Comparison of ENCODE assay signal across 8 cellular contexts in genomic region chr9:97220894-97221477, GRCh38.
DNase-seq lines count a peak whose midpoint lies in the region; ATAC-seq and TF ChIP-seq lines count a peak whose summit lies in the region.

No MANE protein-coding gene starts in this region.

- ATAC-seq in naive B cell (ENCODE audit: low read depth in 2 of 2): peak in 1 of 2 donors; percentile 20

- H3K9me3 ChIP-seq in GM23248 (ENCODE audit: low read depth): no peaks in the 10 kb centered on the region

- peak; percentile 58 for DNase-seq in ecto neural progenitor cell (ENCODE audit: low spot score)
- no peak for DNase-seq in naive B cell
- no peak for DNase-seq in NCI-H1092 treated with DMSO at 0.1 percent for 48 hours (lab: John Stamatoyannopoulos, UW)
- no peak for DNase-seq in stimulated activated CD4-positive, alpha-beta T cell treated with anti-CD3 and anti-CD28 coated beads, Interleukin-4, amount 100 ng/mL, for 24 hours
- DNase-seq in GM23248: no peak
- DNase-seq in epidermal melanocyte (ENCODE audit: insufficient read length, low spot score): no peak

- peak overlapping the region; percentile 68 to 94 (median 86) for H3K4me3 Mint-ChIP-seq in naive B cell

- H3K36me3 Mint-ChIP-seq in naive B cell: no peaks in the 10 kb centered on the region

- no peaks in the 10 kb centered on the region for H3K36me3 ChIP-seq in ACC112 (ENCODE audit: insufficient read depth, low read length)
- H3K36me3 ChIP-seq in KMS-11 (ENCODE audit: insufficient read depth): no peaks in the 10 kb centered on the region
- no peaks in the 10 kb centered on the region for H3K36me3 ChIP-seq in GM23248 (ENCODE audit: low read depth)

- no peaks in the 10 kb centered on the region for H3K9me3 Mint-ChIP-seq in naive B cell

- TF ChIP-seq CTCF in KMS-11 (conservative IDR thresholded peaks at IDR 0.05; ENCODE audit: low read depth, low read length): no peak

- no peak overlapping the region for H3K27ac Mint-ChIP-seq in naive B cell

- H3K9ac ChIP-seq in KMS-11 (peak overlapping the region; percentile 46; the same call in 1 of the 2 replicates), GM23248 (no peak overlapping the region)

- H3K4me3 ChIP-seq in ACC112 (ENCODE audit: low read depth, low read length): peak overlapping the region; percentile 38
- H3K4me3 ChIP-seq in KMS-11 (IDR thresholded peaks at IDR 0.05; ENCODE audit: insufficient read depth, low read depth, low read length): no peak overlapping the region
- H3K4me3 ChIP-seq in GM23248: no peak overlapping the region

- in situ Hi-C loops in GM23248 (cut with MboI): no loop called here

- H3K9me2 ChIP-seq in GM23248 (ENCODE audit: insufficient read depth): no peaks in the 10 kb centered on the region

- H3F3A ChIP-seq in GM23248 (ENCODE audit: insufficient read depth): no peaks in the 10 kb centered on the region

- H3K27me3 ChIP-seq in ACC112 (ENCODE audit: insufficient read depth, low read length) (peaks cover 40% of the 10 kb centered on the region), KMS-11 (ENCODE audit: insufficient read depth, low read depth) (no peaks in the 10 kb centered on the region), GM23248 (replicated peaks; ENCODE audit: insufficient read depth) (peaks cover 63% of the 10 kb centered on the region)

- H3K4me1 ChIP-seq in ACC112 (ENCODE audit: control insufficient read depth, insufficient read depth, low read length, unreplicated experiment): no peaks in the 10 kb centered on the region
- peaks cover 7% of the 10 kb centered on the region for H3K4me1 ChIP-seq in KMS-11 (ENCODE audit: low read depth, poor library complexity, severe bottlenecking)
- no peaks in the 10 kb centered on the region for H3K4me1 ChIP-seq in GM23248 (ENCODE audit: insufficient read depth)

- H2AFZ ChIP-seq in ACC112 (ENCODE audit: low read length, unreplicated experiment) (no peak overlapping the region), KMS-11 (ENCODE audit: low read depth) (peak overlapping the region; percentile 93), GM23248 (no peak overlapping the region)

- 11 to 15% methylated on average over 34 to 40 of the region's 44 CpGs for WGBS in GM23248 (ENCODE audit: low coverage in 1 of 2, low lambda C conversion rate in 2 of 2, missing lambda C conversion rate in 2 of 2), 2 experiments

- H3K4me2 ChIP-seq in KMS-11 (peak overlapping the region; percentile 93), GM23248 (ENCODE audit: unreplicated experiment) (no peak overlapping the region)

- H4K20me1 ChIP-seq in KMS-11 (ENCODE audit: insufficient read depth): no peaks in the 10 kb centered on the region
- no peaks in the 10 kb centered on the region for H4K20me1 ChIP-seq in GM23248 (ENCODE audit: insufficient read depth)

- H3K79me2 ChIP-seq in ACC112 (ENCODE audit: control insufficient read depth, insufficient read depth, low read length, unreplicated experiment): no peaks in the 10 kb centered on the region
- H3K79me2 ChIP-seq in KMS-11 (ENCODE audit: insufficient read depth, low read depth): no peaks in the 10 kb centered on the region
- no peaks in the 10 kb centered on the region for H3K79me2 ChIP-seq in GM23248 (ENCODE audit: insufficient read depth)

- peaks cover 5 to 9% (median 7%) of the 10 kb centered on the region in 3 donors for H3K4me1 Mint-ChIP-seq in naive B cell

- H3K27me3 Mint-ChIP-seq in naive B cell: peaks cover 22 to 74% (median 71%) of the 10 kb centered on the region in 3 donors

- H3K27ac ChIP-seq in ACC112 (ENCODE audit: low read depth, low read length): no peak overlapping the region
- no peak overlapping the region for H3K27ac ChIP-seq in KMS-11
- H3K27ac ChIP-seq in GM23248: no peak overlapping the region
